In the genomic region with DNA sequence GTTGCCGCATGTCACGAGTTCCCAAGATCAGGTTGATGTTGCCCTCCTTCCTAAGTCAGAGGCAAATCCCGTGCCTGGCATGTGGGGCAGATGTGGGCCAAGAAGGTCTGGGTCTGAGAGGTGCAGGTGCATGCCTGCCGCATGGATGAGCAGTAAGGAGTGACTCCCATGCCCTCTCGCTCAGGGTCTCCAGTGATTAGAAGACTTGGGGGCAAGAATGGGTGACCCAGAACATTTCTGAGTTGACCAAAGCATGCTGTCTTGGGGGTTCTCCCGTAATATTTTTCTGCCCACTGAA, we compare ENCODE assay signal across 21 cellular contexts.
A peak's percentile ranks its signal among the peaks of the same experiment; 100 is the strongest.
DNase-seq lines count a peak whose midpoint lies in the region; ATAC-seq, FAIRE-seq and TF ChIP-seq lines count a peak whose summit lies in the region.
"Had no signal": no experiment of that assay in that cellular context is flagged by ENCODE, and none has a peak within 500 bp of the region (broad histone marks: within the 10 kb centered on the region; RNA-seq: fewer than 3 reads in every experiment).

No MANE protein-coding gene starts in this region.

- no peak overlapping the region for H3K4me3 ChIP-seq in left ventricle myocardium inferior
- no peak overlapping the region for H3K4me3 ChIP-seq in heart right ventricle
- no peak overlapping the region for H3K4me3 ChIP-seq in neuronal stem cell (ENCODE audit: low read length in 2 of 2)
- H3K4me3 ChIP-seq in spleen = no peak overlapping the region
- H3K4me3 ChIP-seq in foreskin fibroblast (ENCODE audit: low read depth in 1 of 2, low read length in 2 of 2) = no peak overlapping the region
- H3K4me3 ChIP-seq: A549; BLaER1 treated with 17β-estradiol and CSF1 and Interleukin-3, amounts not matched to agents 10 nM and 100 nM; GM12878 had no signal

- WGBS in heart right ventricle, 2 donors = 81 to 90% methylated on average over 6 of the region's 6 CpGs
- no CpG with 5 or more reads among the region's 6 CpGs for WGBS in neuronal stem cell (ENCODE audit: extremely low coverage in 2 of 2, insufficient read length in 2 of 2, insufficient replicate concordance in 1 of 2), 2 donors
- WGBS in spleen, 5 donors = 90 to 96% (median 92%) methylated on average over 6 of the region's 6 CpGs

- H3K36me3 ChIP-seq in left ventricle myocardium inferior = no peaks in the 10 kb centered on the region
- H3K36me3 ChIP-seq in heart right ventricle = no peaks in the 10 kb centered on the region
- no peaks in the 10 kb centered on the region for H3K36me3 ChIP-seq in neuronal stem cell (replicated peaks in 1 of 2; ENCODE audit: control insufficient read depth in 2 of 2, insufficient read depth in 2 of 2, low read length in 2 of 2)
- no peaks in the 10 kb centered on the region for H3K36me3 ChIP-seq in spleen
- H3K36me3 ChIP-seq: BLaER1 treated with 17β-estradiol and CSF1 and Interleukin-3, amounts not matched to agents 10 nM and 100 nM had no signal

- DNase-seq in left ventricle myocardium inferior (no peak), heart right ventricle (no peak), neuronal stem cell (ENCODE audit: low spot score) (no peak), spleen (peak; percentile 59), foreskin fibroblast (no peak), urothelium cell line (ENCODE audit: low spot score) (no peak)
- DNase-seq: AML-193; Calu3; CD4-positive, alpha-beta T cell; CD8-positive, alpha-beta T cell; DMS79 treated with DMSO at 0.1 percent for 48 hours had no signal

- intact Hi-C loops in left ventricle myocardium inferior (cut with micrococcal nuclease) = no loop called here
- intact Hi-C loops in heart right ventricle (cut with DNase I) = no loop called here
- intact Hi-C loops in spleen (cut with DNase I; ENCODE audit: low total_unique reads) = no loop called here

- ATAC-seq in heart right ventricle = no peak
- ATAC-seq: CD8-positive, alpha-beta T cell; GM12878 had no signal

- no peak for FAIRE-seq in urothelium cell line (lab: Jason Lieb, UNC)
- FAIRE-seq: A549, D721Med, G401.6, GM12878, GM12892, GM18507 had no signal

- H3K27ac ChIP-seq in left ventricle myocardium inferior (replicated peaks) = peak overlapping the region; percentile 63
- peak overlapping the region in 1 of 10 donors; percentile 6 for H3K27ac ChIP-seq in heart right ventricle
- H3K27ac ChIP-seq in neuronal stem cell (replicated peaks; ENCODE audit: low read length) = no peak overlapping the region
- H3K27ac ChIP-seq in spleen = no peak overlapping the region
- H3K27ac ChIP-seq: 22Rv1; A549; BLaER1 treated with 17β-estradiol and CSF1 and Interleukin-3, amounts not matched to agents 10 nM and 100 nM; C4-2B had no signal

- peak overlapping the region; percentile 72 for H2BK15ac ChIP-seq in neuronal stem cell (ENCODE audit: low read length)

- no peak overlapping the region for H3K4ac ChIP-seq in neuronal stem cell (ENCODE audit: low read length)

- no peak for TF ChIP-seq POLR2A in spleen (IDR thresholded peaks at IDR 0.05)

- no peak overlapping the region for H2AFZ ChIP-seq in neuronal stem cell (ENCODE audit: low read length)

- no peak overlapping the region for H2BK120ac ChIP-seq in neuronal stem cell (ENCODE audit: low read depth, low read length)

- no peak overlapping the region for H2BK12ac ChIP-seq in neuronal stem cell (ENCODE audit: low read length)

- no peak overlapping the region for H2AK5ac ChIP-seq in neuronal stem cell (ENCODE audit: low read depth, low read length)

- no peak overlapping the region for H3K9ac ChIP-seq in neuronal stem cell (ENCODE audit: low read depth, low read length, poor library complexity)
- H3K9ac ChIP-seq: BLaER1 treated with 17β-estradiol and CSF1 and Interleukin-3, amounts not matched to agents 10 nM and 100 nM had no signal

- no peaks in the 10 kb centered on the region for H3K79me1 ChIP-seq in neuronal stem cell (ENCODE audit: low read depth, low read length)

- no peak overlapping the region for H3K4me2 ChIP-seq in neuronal stem cell (ENCODE audit: insufficient read depth, low read length, poor library complexity, severe bottlenecking)
- H3K4me2 ChIP-seq: A549 had no signal

- no peak for TF ChIP-seq CTCF in left ventricle myocardium inferior (IDR thresholded peaks at IDR 0.05; ENCODE audit: borderline replicate concordance)
- TF ChIP-seq CTCF in heart right ventricle (IDR thresholded peaks at IDR 0.05) = no peak
- no peak for TF ChIP-seq CTCF in spleen (IDR thresholded peaks at IDR 0.05 in 8 of 11, conservative IDR thresholded peaks at IDR 0.05 in 3 of 11)
- no peak for TF ChIP-seq CTCF in foreskin fibroblast (IDR thresholded peaks at IDR 0.05; ENCODE audit: low read depth, low read length)

- H3K9me3 ChIP-seq in left ventricle myocardium inferior (replicated peaks) = no peaks in the 10 kb centered on the region
- H3K9me3 ChIP-seq in heart right ventricle = no peaks in the 10 kb centered on the region
- no peaks in the 10 kb centered on the region for H3K9me3 ChIP-seq in neuronal stem cell (replicated peaks in 1 of 2; ENCODE audit: control insufficient read depth in 2 of 2, insufficient read depth in 1 of 2, low read depth in 1 of 2, low read length in 2 of 2)
- no peaks in the 10 kb centered on the region for H3K9me3 ChIP-seq in spleen
- H3K9me3 ChIP-seq: A549, Caco-2 had no signal

- H3K4me1 ChIP-seq in left ventricle myocardium inferior (peaks cover 20% of the 10 kb centered on the region), heart right ventricle (peaks cover 0 to 11% (median 4%) of the 10 kb centered on the region in 9 donors), neuronal stem cell (ENCODE audit: control insufficient read depth in 2 of 2, insufficient read depth in 1 of 2, low read depth in 1 of 2, low read length in 2 of 2) (peaks cover 0 to 5% of the 10 kb centered on the region in 2 donors), spleen (no peaks in the 10 kb centered on the region)
- H3K4me1 ChIP-seq: Caco-2 had no signal

- no peak overlapping the region for H4K91ac ChIP-seq in neuronal stem cell (ENCODE audit: low read depth, low read length, poor library complexity)

- no peak overlapping the region for H3K23ac ChIP-seq in neuronal stem cell (ENCODE audit: low read depth, low read length, poor library complexity)

- H3K18ac ChIP-seq in neuronal stem cell (ENCODE audit: low read length) = no peak overlapping the region

- H4K8ac ChIP-seq in neuronal stem cell (ENCODE audit: low read depth, low read length) = no peak overlapping the region

- H3K27me3 ChIP-seq in left ventricle myocardium inferior (ENCODE audit: low read depth) (peaks cover 12% of the 10 kb centered on the region), heart right ventricle (peaks cover 0 to 9% (median 0%) of the 10 kb centered on the region in 7 donors), neuronal stem cell (ENCODE audit: control insufficient read depth in 3 of 3, insufficient read depth in 3 of 3, low read depth in 1 of 3, low read length in 3 of 3) (peaks cover 0 to 39% (median 1%) of the 10 kb centered on the region in 3 experiments), spleen (replicated peaks in 1 of 7) (peaks cover 0 to 26% (median 0%) of the 10 kb centered on the region in 7 donors)
- H3K27me3 ChIP-seq: BLaER1 treated with 17β-estradiol and CSF1 and Interleukin-3, amounts not matched to agents 10 nM and 100 nM had no signal

- H3K14ac ChIP-seq in neuronal stem cell (ENCODE audit: low read length) = no peak overlapping the region

- H2BK5ac ChIP-seq in neuronal stem cell (ENCODE audit: low read length) = no peak overlapping the region
